19 cellular contexts compared by ENCODE assay signal in genomic region chr15:94346272-94346671, GRCh38.
DNase-seq lines count a peak whose midpoint lies in the region; ATAC-seq and TF ChIP-seq lines count a peak whose summit lies in the region.
"Had no signal": no experiment of that assay in that cellular context is flagged by ENCODE, and none has a peak within 500 bp of the region (broad histone marks: within the 10 kb centered on the region; RNA-seq: fewer than 3 reads in every experiment).

No MANE protein-coding gene starts in this region.

- intact Hi-C loops in A673 (cut with micrococcal nuclease; ENCODE audit: unreplicated experiment), result no loop called here

- H3K27me3 ChIP-seq in A673 (replicated peaks; ENCODE audit: insufficient read depth, low read depth, low read length, poor library complexity), result no peaks in the 10 kb centered on the region
- no peaks in the 10 kb centered on the region for H3K27me3 ChIP-seq in MG63
- H3K27me3 ChIP-seq: esophagus squamous epithelium, thyroid gland had no signal

- no peak overlapping the region for H3K4me3 Mint-ChIP-seq in HFFc6
- H3K4me3 Mint-ChIP-seq in activated T-helper 17 cell treated with anti-CD3 and anti-CD28 coated beads, Interleukin-2, amount 50 U/mL, for 72 hours, result no peak overlapping the region
- H3K4me3 Mint-ChIP-seq: activated CD4-positive, alpha-beta memory T cell treated with anti-CD3 and anti-CD28 coated beads, Interleukin-2, amount 10 ng/mL, durations not matched to agents 7 days and 5 days; dendritic cell treated with granulocyte-macrophage colony-stimulating factor and Interleukin-4, amounts not matched to agents 40 ng/mL and 50 ng/mL, for 4 days had no signal

- ATAC-seq in activated T-helper 17 cell treated with anti-CD3 and anti-CD28 coated beads, Interleukin-2, amount 50 U/mL, for 72 hours (replicated peaks), result peak; percentile 18
- ATAC-seq: right cardiac atrium, Right ventricle myocardium inferior had no signal

- H3K27ac Mint-ChIP-seq in HFFc6, result peak overlapping the region; percentile 13; the same call in 1 of the 2 replicates
- H3K27ac Mint-ChIP-seq in activated T-helper 17 cell treated with anti-CD3 and anti-CD28 coated beads, Interleukin-2, amount 50 U/mL, for 72 hours, result no peak overlapping the region
- H3K27ac Mint-ChIP-seq: activated CD4-positive, alpha-beta memory T cell treated with anti-CD3 and anti-CD28 coated beads, Interleukin-2, amount 10 ng/mL, durations not matched to agents 7 days and 5 days; dendritic cell treated with granulocyte-macrophage colony-stimulating factor and Interleukin-4, amounts not matched to agents 40 ng/mL and 50 ng/mL, for 4 days had no signal

- peaks cover 13% of the 10 kb centered on the region for H3K9me3 Mint-ChIP-seq in HFFc6
- H3K9me3 Mint-ChIP-seq in activated T-helper 17 cell treated with anti-CD3 and anti-CD28 coated beads, Interleukin-2, amount 50 U/mL, for 72 hours, result no peaks in the 10 kb centered on the region
- H3K9me3 Mint-ChIP-seq: activated CD4-positive, alpha-beta memory T cell treated with anti-CD3 and anti-CD28 coated beads, Interleukin-2, amount 10 ng/mL, durations not matched to agents 7 days and 5 days; dendritic cell treated with granulocyte-macrophage colony-stimulating factor and Interleukin-4, amounts not matched to agents 40 ng/mL and 50 ng/mL, for 4 days had no signal

- H3K4me3 ChIP-seq in A673 (ENCODE audit: low read depth, low read length, poor library complexity, severe bottlenecking), result no peak overlapping the region
- H3K4me3 ChIP-seq in MG63, result no peak overlapping the region
- H3K4me3 ChIP-seq: esophagus squamous epithelium, thyroid gland had no signal

- DNase-seq in A673 (ENCODE audit: low spot score) (peak; percentile 35), HFFc6 (peak; percentile 21), left kidney (ENCODE audit: low read depth, low spot score) (peak; percentile 48), MG63 (no peak), GM03348 (ENCODE audit: low spot score) (no peak), occipital lobe (lab: John Stamatoyannopoulos, UW) (no peak)
- no peak for DNase-seq in NK-92 treated with Interleukin-12 subunit alpha and Interleukin-12 subunit beta, amount 100 ng/mL, for 24 hours (lab: John Stamatoyannopoulos, UW)
- DNase-seq: activated CD4-positive, alpha-beta memory T cell treated with anti-CD3 and anti-CD28 coated beads, Interleukin-2, amount 10 ng/mL, durations not matched to agents 7 days and 5 days; activated effector memory CD4-positive, alpha-beta T cell treated with anti-CD3 and anti-CD28 coated beads, Interleukin-2, amount 50 U/mL, for 16 hours; esophagus squamous epithelium; NCI-H1694; NCI-H524 treated with DMSO at 0.1 percent for 48 hours; right cardiac atrium; stimulated activated CD4-positive, alpha-beta T cell treated with anti-CD3 and anti-CD28 coated beads, Interleukin-2, amount 100 ng/mL, for 24 hours; T1000; thyroid gland had no signal

- H3K4me1 Mint-ChIP-seq in HFFc6 (ENCODE audit: low read depth), result peaks cover 5% of the 10 kb centered on the region; the same call in 1 of the 2 replicates
- no peaks in the 10 kb centered on the region for H3K4me1 Mint-ChIP-seq in activated T-helper 17 cell treated with anti-CD3 and anti-CD28 coated beads, Interleukin-2, amount 50 U/mL, for 72 hours
- H3K4me1 Mint-ChIP-seq: activated CD4-positive, alpha-beta memory T cell treated with anti-CD3 and anti-CD28 coated beads, Interleukin-2, amount 10 ng/mL, durations not matched to agents 7 days and 5 days had no signal

- CTCF ChIA-PET in A673 (lab: Charles Lee), result no interaction called here

- H3K36me3 ChIP-seq in A673 (ENCODE audit: insufficient read depth, low read length, poor library complexity, severe bottlenecking) (no peaks in the 10 kb centered on the region), MG63 (no peaks in the 10 kb centered on the region)
- H3K36me3 ChIP-seq: thyroid gland had no signal

- H3K36me3 Mint-ChIP-seq in HFFc6 (ENCODE audit: low read depth), result no peaks in the 10 kb centered on the region
- peaks cover 29% of the 10 kb centered on the region for H3K36me3 Mint-ChIP-seq in activated T-helper 17 cell treated with anti-CD3 and anti-CD28 coated beads, Interleukin-2, amount 50 U/mL, for 72 hours (ENCODE audit: low read depth)

- no peaks in the 10 kb centered on the region for H3K27me3 Mint-ChIP-seq in HFFc6 (ENCODE audit: insufficient read depth)
- H3K27me3 Mint-ChIP-seq in activated T-helper 17 cell treated with anti-CD3 and anti-CD28 coated beads, Interleukin-2, amount 50 U/mL, for 72 hours, result no peaks in the 10 kb centered on the region
- H3K27me3 Mint-ChIP-seq: activated CD4-positive, alpha-beta memory T cell treated with anti-CD3 and anti-CD28 coated beads, Interleukin-2, amount 10 ng/mL, durations not matched to agents 7 days and 5 days; dendritic cell treated with granulocyte-macrophage colony-stimulating factor and Interleukin-4, amounts not matched to agents 40 ng/mL and 50 ng/mL, for 4 days had no signal

- no peak overlapping the region for H3K27ac ChIP-seq in A673 (ENCODE audit: low read depth, low read length, poor library complexity, severe bottlenecking)
- H3K27ac ChIP-seq: esophagus squamous epithelium, thyroid gland had no signal

- no TSS peak for BruUV-seq in A673 (replicated peaks; lab: Mats Ljungman, UMichigan)

- TF ChIP-seq CTCF in A673 (conservative IDR thresholded peaks at IDR 0.05; ENCODE audit: low read depth, low read length) (0 out of 2 replicates have a peak, but pooled peaks have one; percentile 33), HFFc6 (IDR thresholded peaks at IDR 0.05) (peak; percentile 23; the same call in 1 of the 2 replicates)

- no peaks in the 10 kb centered on the region for H3K4me1 ChIP-seq in A673 (ENCODE audit: insufficient read depth, low read length, poor library complexity, severe bottlenecking)
- H3K4me1 ChIP-seq: esophagus squamous epithelium, thyroid gland had no signal

- H3K9me3 ChIP-seq in A673 (ENCODE audit: low read depth, low read length, poor library complexity, severe bottlenecking) (no peaks in the 10 kb centered on the region), MG63 (no peaks in the 10 kb centered on the region)
- H3K9me3 ChIP-seq: esophagus squamous epithelium, thyroid gland had no signal

- POLR2A ChIA-PET in A673 (lab: Charles Lee; ENCODE audit: low non-redundant PET), result no interaction called here

Comparison
In these comparisons a context has a peak if more than half of its experiments do, and no peak if none do; other contexts are left out.
1. DNase-seq: peak in A673 (single experiment), HFFc6 (single experiment) and left kidney (single experiment); none in NK-92 treated with Interleukin-12 subunit alpha and Interleukin-12 subunit beta, amount 100 ng/mL, for 24 hours (single experiment), MG63 (single experiment), GM03348 (single experiment) and occipital lobe (single experiment).